16 cellular contexts compared by ENCODE assay signal in the genomic region with DNA sequence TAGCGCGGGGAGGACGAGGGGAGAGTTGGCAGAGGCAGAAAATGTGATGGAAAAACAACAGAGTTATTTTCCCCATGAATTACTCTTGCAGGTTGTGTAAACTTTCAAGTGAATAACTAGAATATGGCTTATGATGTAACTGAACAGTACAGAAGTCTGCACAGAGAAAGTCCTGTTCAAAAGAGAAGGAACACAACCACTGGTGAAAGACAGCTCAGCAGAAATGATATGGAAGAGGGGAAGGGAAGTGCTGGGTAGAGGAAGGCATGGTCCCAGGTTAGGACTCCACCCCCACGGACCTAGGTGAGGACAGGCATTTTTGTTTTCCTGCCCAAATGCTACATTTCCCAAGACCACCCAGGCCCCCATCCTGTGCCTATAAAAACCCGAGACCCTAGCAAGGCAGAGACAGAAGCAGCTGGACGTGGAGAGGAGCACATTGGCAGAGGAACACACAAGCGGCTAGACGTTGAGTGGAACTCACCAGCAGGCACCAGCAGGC.
DNase-seq lines count a peak whose midpoint lies in the region; ATAC-seq, FAIRE-seq and TF ChIP-seq lines count a peak whose summit lies in the region.
"Had no signal": no experiment of that assay in that cellular context is flagged by ENCODE, and none has a peak within 500 bp of the region (broad histone marks: within the 10 kb centered on the region; RNA-seq: fewer than 3 reads in every experiment).

No MANE protein-coding gene starts in this region.

- H3K4me2 ChIP-seq in HepG2 (ENCODE audit: low read depth, low read length), result no peak overlapping the region

- no peaks in the 10 kb centered on the region for H3K27me3 Mint-ChIP-seq in nephron (ENCODE audit: low read depth)

- TF ChIP-seq RAD21 in HepG2 (CRISPR knock-in tag; IDR thresholded peaks at IDR 0.05), result no peak

- peaks cover 8% of the 10 kb centered on the region for H3K79me2 ChIP-seq in HepG2 (ENCODE audit: insufficient read depth, low read length)

- H3K4me3 ChIP-seq in right lobe of liver (no peak overlapping the region), HepG2 (replicated peaks in 1 of 3; ENCODE audit: insufficient read depth in 1 of 3, low read depth in 2 of 3, low read length in 3 of 3) (no peak overlapping the region), ascending aorta (no peak overlapping the region)
- H3K4me3 ChIP-seq: transverse colon had no signal

- no peaks in the 10 kb centered on the region; the same call in 1 of the 2 replicates for H4K20me1 ChIP-seq in HepG2 (ENCODE audit: insufficient read depth, low read length)

- TF ChIP-seq EP300 in HepG2 (IDR thresholded peaks at IDR 0.05; ENCODE audit: low read depth in 2 of 2, low read length in 2 of 2), result no peak
- no peak for TF ChIP-seq EP300 in HepG2 (CRISPR knock-in tag; IDR thresholded peaks at IDR 0.05; ENCODE audit: borderline replicate concordance)

- TF ChIP-seq POLR2A in right lobe of liver (IDR thresholded peaks at IDR 0.05) (no peak), HepG2 (IDR thresholded peaks at IDR 0.05; ENCODE audit: insufficient read depth in 1 of 2, low read depth in 2 of 2, low read length in 2 of 2) (no peak)

- H3K27ac Mint-ChIP-seq in nephron, result peak overlapping the region; percentile 49 to 85 (median 78)
- H3K27ac Mint-ChIP-seq: T-helper 1 cell treated with Interleukin-12 subunit alpha and Interleukin-12 subunit beta and Interleukin-4 antibody, amounts not matched to agents 30 μg/mL and 1 μg/mL, for 36 hours had no signal

- intact Hi-C loops in right lobe of liver (cut with DNase I), result no loop called here
- intact Hi-C loops in HepG2 (cut with micrococcal nuclease; ENCODE audit: unreplicated experiment), result no loop called here
- intact Hi-C loops in ascending aorta (cut with DNase I), result no loop called here

- no peak overlapping the region for H3K9ac ChIP-seq in HepG2 (ENCODE audit: insufficient read depth, low read depth, low read length)

- peaks cover 6% of the 10 kb centered on the region for H3K9me3 Mint-ChIP-seq in nephron

- in situ Hi-C loops in HepG2 (cut with HindIII; ENCODE audit: extremely low pct_ligation_motif_present, low pct_unique_long_range_greater_than_20kb), result no loop called here

- no peak overlapping the region for H3K27ac ChIP-seq in right lobe of liver
- no peak overlapping the region for H3K27ac ChIP-seq in HepG2 (ENCODE audit: extremely low read length, insufficient read depth, low read length)
- H3K27ac ChIP-seq in ascending aorta, result peak overlapping the region; percentile 75 to 82
- H3K27ac ChIP-seq: transverse colon had no signal

- H2AFZ ChIP-seq in HepG2 (ENCODE audit: low read length), result no peak overlapping the region

- no TSS peak for BruUV-seq in HepG2 (replicated peaks; lab: Mats Ljungman, UMichigan)

- no peak for DNase-seq in right lobe of liver
- DNase-seq in HepG2 (ENCODE audit: low spot score), result no peak
- DNase-seq in ascending aorta (ENCODE audit: low spot score in 2 of 2), result no peak
- DNase-seq in OCI-M1 (lab: John Stamatoyannopoulos, UW), result no peak
- DNase-seq: KG1; NCI-H510A treated with DMSO at 0.1 percent for 48 hours; stimulated activated CD4-positive, alpha-beta T cell treated with anti-CD3 and anti-CD28 coated beads, Interleukin-12 subunit alpha, Interleukin-12 subunit beta, amount 100 ng/mL, for 4 hours; transverse colon had no signal

- no peaks in the 10 kb centered on the region for H3K27me3 ChIP-seq in right lobe of liver
- H3K27me3 ChIP-seq in HepG2 (ENCODE audit: control insufficient read depth in 1 of 2, insufficient read depth in 2 of 2, low read length in 2 of 2), result no peaks in the 10 kb centered on the region
- no peaks in the 10 kb centered on the region for H3K27me3 ChIP-seq in ascending aorta
- H3K27me3 ChIP-seq: transverse colon had no signal

- H3K36me3 Mint-ChIP-seq in nephron (ENCODE audit: low read depth), result peaks cover 26% of the 10 kb centered on the region

- H3K9me3 ChIP-seq in right lobe of liver (no peaks in the 10 kb centered on the region), HepG2 (ENCODE audit: low read length) (no peaks in the 10 kb centered on the region), ascending aorta (no peaks in the 10 kb centered on the region)
- H3K9me3 ChIP-seq: transverse colon had no signal

- POLR2A ChIA-PET in HepG2 (lab: Yijun Ruan, JAX), result no interaction called here

- H3K36me3 ChIP-seq in right lobe of liver, result no peaks in the 10 kb centered on the region
- H3K36me3 ChIP-seq in HepG2 (replicated peaks in 1 of 2; ENCODE audit: control insufficient read depth in 1 of 2, insufficient read depth in 2 of 2, low read length in 2 of 2), result peaks cover 0 to 1% of the 10 kb centered on the region in 2 experiments; a peak in 3 of 5 replicates
- no peaks in the 10 kb centered on the region for H3K36me3 ChIP-seq in ascending aorta
- H3K36me3 ChIP-seq: transverse colon had no signal

- peak in 3 of 4 donors; percentile 45 to 51 (median 45) for ATAC-seq in right lobe of liver
- no peak; the same call in 2 of the 3 replicates for ATAC-seq in HepG2
- ATAC-seq in GM18907 (IDR thresholded peaks at IDR 0.05; ENCODE audit: unreplicated experiment), result no peak
- no peak for ATAC-seq in GM19351 (IDR thresholded peaks at IDR 0.05; ENCODE audit: unreplicated experiment)
- ATAC-seq in HG03354 (IDR thresholded peaks at IDR 0.05; ENCODE audit: poor library complexity, severe bottlenecking, unreplicated experiment), result no peak
- ATAC-seq: left lobe of liver had no signal

- TF ChIP-seq CTCF in right lobe of liver (IDR thresholded peaks at IDR 0.05) (no peak), HepG2 (CRISPR knock-in tag; IDR thresholded peaks at IDR 0.05) (no peak), ascending aorta (IDR thresholded peaks at IDR 0.05) (no peak), nephron (IDR thresholded peaks at IDR 0.05; ENCODE audit: unreplicated experiment in 3 of 3) (no peak)

- H3K4me3 Mint-ChIP-seq in nephron, result no peak overlapping the region
- H3K4me3 Mint-ChIP-seq: T-helper 1 cell treated with Interleukin-12 subunit alpha and Interleukin-12 subunit beta and Interleukin-4 antibody, amounts not matched to agents 30 μg/mL and 1 μg/mL, for 36 hours had no signal

- 65% methylated on average over 6 of the region's 8 CpGs for WGBS in right lobe of liver (ENCODE audit: insufficient coverage, low coverage, low lambda C conversion rate, missing lambda C conversion rate)
- 93% methylated on average over 7 of the region's 8 CpGs for WGBS in HepG2 (ENCODE audit: low lambda C conversion rate)

- FAIRE-seq in HepG2 (lab: Jason Lieb, UNC), result no peak
- FAIRE-seq: colon, GM12892 had no signal

- H3K4me1 ChIP-seq in right lobe of liver (no peaks in the 10 kb centered on the region), HepG2 (ENCODE audit: insufficient read depth, low read length) (peaks cover 19% of the 10 kb centered on the region), ascending aorta (peaks cover 16 to 35% of the 10 kb centered on the region in 2 donors)

- peaks cover 24% of the 10 kb centered on the region for H3K4me1 Mint-ChIP-seq in nephron

- CTCF ChIA-PET in HepG2 (lab: Yijun Ruan, JAX; ENCODE audit: low intra/inter-chr PET ratio, low total read pairs), result no interaction called here

TF ChIP-seq in HepG2, 621 proteins besides CTCF, POLR2A, EP300 and RAD21 (continues in another document):
- TF ChIP-seq ZNF644 (CRISPR knock-in tag; IDR thresholded peaks at IDR 0.05; ENCODE audit: low read depth), result no peak
- no peak for TF ChIP-seq ARNT2 (CRISPR knock-in tag; IDR thresholded peaks at IDR 0.05; ENCODE audit: low read depth)
- TF ChIP-seq SATB2 (CRISPR knock-in tag; IDR thresholded peaks at IDR 0.05), result no peak
- no peak for TF ChIP-seq NFKBIZ (CRISPR knock-in tag; IDR thresholded peaks at IDR 0.05)
- TF ChIP-seq MIER2 (CRISPR knock-in tag; IDR thresholded peaks at IDR 0.05), result no peak
- TF ChIP-seq ZNF557 (CRISPR knock-in tag; IDR thresholded peaks at IDR 0.05), result no peak
- TF ChIP-seq MIER3 (CRISPR knock-in tag; IDR thresholded peaks at IDR 0.05; ENCODE audit: borderline replicate concordance), result no peak
- TF ChIP-seq, protein P1, sequence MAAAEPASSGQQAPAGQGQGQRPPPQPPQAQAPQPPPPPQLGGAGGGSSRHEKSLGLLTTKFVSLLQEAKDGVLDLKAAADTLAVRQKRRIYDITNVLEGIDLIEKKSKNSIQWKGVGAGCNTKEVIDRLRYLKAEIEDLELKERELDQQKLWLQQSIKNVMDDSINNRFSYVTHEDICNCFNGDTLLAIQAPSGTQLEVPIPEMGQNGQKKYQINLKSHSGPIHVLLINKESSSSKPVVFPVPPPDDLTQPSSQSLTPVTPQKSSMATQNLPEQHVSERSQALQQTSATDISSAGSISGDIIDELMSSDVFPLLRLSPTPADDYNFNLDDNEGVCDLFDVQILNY (CRISPR knock-in tag; conservative IDR thresholded peaks at IDR 0.05), result no peak

Comparison
In these comparisons a context has a peak if more than half of its experiments do, and no peak if none do; other contexts are left out.
1. ATAC-seq: peak in right lobe of liver (3 of 4); none in HepG2 (single experiment), GM18907 (single experiment), GM19351 (single experiment) and HG03354 (single experiment).
2. H3K27ac ChIP-seq: peak in ascending aorta (2 of 2); none in right lobe of liver (0 of 3) and HepG2 (single experiment).